In genomic region chr10:92699193-92699517, GRCh38 we compare ENCODE assay signal across 8 cellular contexts.
DNase-seq lines count a peak whose midpoint lies in the region; ATAC-seq lines count a peak whose summit lies in the region.
"Had no signal": no experiment of that assay in that cellular context is flagged by ENCODE, and none has a peak within 500 bp of the region (broad histone marks: within the 10 kb centered on the region; RNA-seq: fewer than 3 reads in every experiment).

No MANE protein-coding gene starts in this region.

- H3K27me3 Mint-ChIP-seq in activated naive CD8-positive, alpha-beta T cell, result peaks cover 41% of the 10 kb centered on the region
- peaks cover 98% of the 10 kb centered on the region for H3K27me3 Mint-ChIP-seq in stimulated activated naive CD8-positive, alpha-beta T cell treated with anti-CD3 and anti-CD28 coated beads, Interleukin-15, amount 100 ng/mL, for 72 hours

- H3K4me1 Mint-ChIP-seq in activated naive CD8-positive, alpha-beta T cell (ENCODE audit: low read depth), result peaks cover 31% of the 10 kb centered on the region
- H3K4me1 Mint-ChIP-seq in stimulated activated naive CD8-positive, alpha-beta T cell treated with anti-CD3 and anti-CD28 coated beads, Interleukin-15, amount 100 ng/mL, for 72 hours, result peaks cover 35% of the 10 kb centered on the region

- H3K4me3 Mint-ChIP-seq in activated naive CD8-positive, alpha-beta T cell, result peak overlapping the region; percentile 92
- peak overlapping the region; percentile 66 to 79 for H3K4me3 Mint-ChIP-seq in stimulated activated naive CD8-positive, alpha-beta T cell treated with anti-CD3 and anti-CD28 coated beads, Interleukin-15, amount 100 ng/mL, for 72 hours

- H3K4me3 ChIP-seq in HUES48 (ENCODE audit: low read depth, low read length), result peak overlapping the region; percentile 75

- H3K9ac ChIP-seq in HUES48 (ENCODE audit: low read depth, low read length), result peak overlapping the region; percentile 44; the same call in 1 of the 2 replicates

- no peak overlapping the region for H3K27ac ChIP-seq in HUES48 (ENCODE audit: low read depth, low read length)

- peaks cover 12% of the 10 kb centered on the region for H3K4me1 ChIP-seq in HUES48 (ENCODE audit: control insufficient read depth, insufficient read depth, low read length)

- ATAC-seq in stimulated activated naive CD8-positive, alpha-beta T cell treated with anti-CD3 and anti-CD28 coated beads, Interleukin-15, amount 100 ng/mL, for 72 hours, result no peak
- ATAC-seq in GM21447 (IDR thresholded peaks at IDR 0.05; ENCODE audit: unreplicated experiment), result no peak

- H3K27ac Mint-ChIP-seq in activated naive CD8-positive, alpha-beta T cell, result no peak overlapping the region
- H3K27ac Mint-ChIP-seq in stimulated activated naive CD8-positive, alpha-beta T cell treated with anti-CD3 and anti-CD28 coated beads, Interleukin-15, amount 100 ng/mL, for 72 hours, result no peak overlapping the region

- H3K9me3 Mint-ChIP-seq in activated naive CD8-positive, alpha-beta T cell (ENCODE audit: low read depth), result no peaks in the 10 kb centered on the region
- H3K9me3 Mint-ChIP-seq in stimulated activated naive CD8-positive, alpha-beta T cell treated with anti-CD3 and anti-CD28 coated beads, Interleukin-15, amount 100 ng/mL, for 72 hours, result no peaks in the 10 kb centered on the region

- no peaks in the 10 kb centered on the region; the same call in 1 of the 2 replicates for H3K36me3 ChIP-seq in HUES48 (ENCODE audit: control insufficient read depth, insufficient read depth, low read length)

- H3K9me3 ChIP-seq in HUES48 (ENCODE audit: control insufficient read depth, insufficient read depth, low read length), result no peaks in the 10 kb centered on the region

- no peaks in the 10 kb centered on the region for H3K36me3 Mint-ChIP-seq in activated naive CD8-positive, alpha-beta T cell

- DNase-seq in iPS-NIHi11 (ENCODE audit: low spot score) (peak; percentile 33), GM03348 (ENCODE audit: low spot score) (no peak), NCI-H2171 (lab: John Stamatoyannopoulos, UW) (no peak)
- no peak for DNase-seq in stimulated activated naive CD8-positive, alpha-beta T cell treated with anti-CD3 and anti-CD28 coated beads, Interleukin-15, amount 100 ng/mL, for 72 hours
- DNase-seq: cortex of kidney had no signal

- peaks cover 75% of the 10 kb centered on the region for H3K27me3 ChIP-seq in HUES48 (ENCODE audit: control insufficient read depth, insufficient read depth, low read length)
